17 cellular contexts compared by ENCODE assay signal in genomic region chr17:51103050-51103449, GRCh38. TPM values are rescaled to one million over a fixed set of nuclear protein-coding genes. Genes with fewer than 3 reads are reported as not detected.
DNase-seq lines count a peak whose midpoint lies in the region; ATAC-seq and TF ChIP-seq lines count a peak whose summit lies in the region.
"Had no signal": no experiment of that assay in that cellular context is flagged by ENCODE, and none has a peak within 500 bp of the region (broad histone marks: within the 10 kb centered on the region; RNA-seq: fewer than 3 reads in every experiment).

No MANE protein-coding gene starts in this region.

- H3K36me3 ChIP-seq in cardiac muscle cell (no peaks in the 10 kb centered on the region), mesodermal cell (ENCODE audit: control insufficient read depth, insufficient read depth, low read length) (peaks cover 12% of the 10 kb centered on the region)
- H3K36me3 ChIP-seq: prostate gland had no signal

- no peak for DNase-seq in cardiac muscle cell (ENCODE audit: low read depth in 1 of 2, low spot score in 1 of 2)
- no peak for DNase-seq in Right ventricle myocardium inferior (ENCODE audit: missing footprints)
- peak; percentile 36 for DNase-seq in glomerular visceral epithelial cell (ENCODE audit: extremely low spot score)
- DNase-seq in NCI-H345 (lab: John Stamatoyannopoulos, UW): no peak
- no peak for DNase-seq in GM13976 (ENCODE audit: low spot score)
- DNase-seq in NCI-H1417 (lab: John Stamatoyannopoulos, UW): no peak
- DNase-seq: activated CD4-positive, alpha-beta T cell treated with anti-CD3 and anti-CD28 coated beads for 1 hour; activated T-cell treated with anti-CD3 and anti-CD28 coated beads, Interleukin-2, amount 50 U/mL, for 72 hours; dorsolateral prefrontal cortex; naive thymus-derived CD4-positive, alpha-beta T cell; RPMI8226; stimulated activated CD4-positive, alpha-beta T cell treated with anti-CD3 and anti-CD28 coated beads, Interleukin-4, amount 100 ng/mL, for 24 hours had no signal

- in situ Hi-C loops in GM13976 (cut with MboI; ENCODE audit: low sequenced_read_pairs, unreplicated experiment): no loop called here

- TF ChIP-seq CTCF in cardiac muscle cell (IDR thresholded peaks at IDR 0.05; ENCODE audit: low read depth, low read length): no peak
- no peak for TF ChIP-seq CTCF in GM13976 (IDR thresholded peaks at IDR 0.05; ENCODE audit: borderline replicate concordance, control extremely low read depth, extremely low read depth, insufficient read depth, missing control alignments)

- no peaks in the 10 kb centered on the region for H3K27me3 ChIP-seq in cardiac muscle cell
- H3K27me3 ChIP-seq: dorsolateral prefrontal cortex had no signal

- H3K4me1 ChIP-seq in cardiac muscle cell (ENCODE audit: low read depth) (peaks cover 8% of the 10 kb centered on the region), mesodermal cell (ENCODE audit: control insufficient read depth, insufficient read depth, low read length, poor library complexity, severe bottlenecking) (no peaks in the 10 kb centered on the region)
- H3K4me1 ChIP-seq: prostate gland had no signal

- H3K9me3 ChIP-seq in cardiac muscle cell (ENCODE audit: low read depth): no peaks in the 10 kb centered on the region
- no peaks in the 10 kb centered on the region for H3K9me3 ChIP-seq in mesodermal cell (ENCODE audit: control insufficient read depth, low read length)
- H3K9me3 ChIP-seq: prostate gland had no signal

- ATAC-seq in Right ventricle myocardium inferior: no peak
- ATAC-seq in HG03521 (IDR thresholded peaks at IDR 0.05; ENCODE audit: unreplicated experiment): no peak
- ATAC-seq: activated T-cell treated with anti-CD3 and anti-CD28 coated beads, Interleukin-2, amount 50 U/mL, for 72 hours; esophagus mucosa; naive thymus-derived CD4-positive, alpha-beta T cell had no signal

- H3K27ac ChIP-seq in cardiac muscle cell: peak overlapping the region; percentile 40
- H3K27ac ChIP-seq in mesodermal cell (ENCODE audit: low read depth, low read length, severe bottlenecking): peak overlapping the region; percentile 2
- H3K27ac ChIP-seq: prostate gland had no signal

- 86 to 94% methylated on average over 2 of the region's 3 CpGs for WGBS in mesodermal cell (ENCODE audit: insufficient coverage in 2 of 2), 2 experiments

- intact Hi-C loops in Right ventricle myocardium inferior (cut with DNase I): no loop called here

- no peak overlapping the region for H3K4me3 ChIP-seq in cardiac muscle cell
- no peak overlapping the region for H3K4me3 ChIP-seq in mesodermal cell (ENCODE audit: extremely low read depth, insufficient read depth, low read length, poor library complexity, severe bottlenecking)
- H3K4me3 ChIP-seq: dorsolateral prefrontal cortex, prostate gland, smooth muscle cell had no signal

RNA-seq across cellular contexts. Expression of gene SPAG9, which starts 17.6 kb away (rescaled TPM):
- 24.5 and 66.2 TPM in 2 replicates for total RNA-seq in cardiac muscle cell
- polyA plus RNA-seq in cardiac muscle cell: 12.1 and 28.6 TPM in 2 replicates
- 49.4 TPM for total RNA-seq in Right ventricle myocardium inferior
- 69.2 TPM for polyA plus RNA-seq in mesodermal cell (2013, experiment 1 of 2)
- 78.5 TPM for polyA plus RNA-seq in mesodermal cell (2013, experiment 2 of 2)

RNA-seq across cellular contexts. Expression of gene NME1, which starts 50.3 kb away (rescaled TPM):
- total RNA-seq in cardiac muscle cell: 58.9 and 104 TPM in 2 replicates
- 115 and 194 TPM in 2 replicates for polyA plus RNA-seq in cardiac muscle cell
- total RNA-seq in Right ventricle myocardium inferior: 18.8 TPM
- polyA plus RNA-seq in mesodermal cell (2013, experiment 1 of 2): 161 TPM
- polyA plus RNA-seq in mesodermal cell (2013, experiment 2 of 2): 138 TPM
